In the genomic region with DNA sequence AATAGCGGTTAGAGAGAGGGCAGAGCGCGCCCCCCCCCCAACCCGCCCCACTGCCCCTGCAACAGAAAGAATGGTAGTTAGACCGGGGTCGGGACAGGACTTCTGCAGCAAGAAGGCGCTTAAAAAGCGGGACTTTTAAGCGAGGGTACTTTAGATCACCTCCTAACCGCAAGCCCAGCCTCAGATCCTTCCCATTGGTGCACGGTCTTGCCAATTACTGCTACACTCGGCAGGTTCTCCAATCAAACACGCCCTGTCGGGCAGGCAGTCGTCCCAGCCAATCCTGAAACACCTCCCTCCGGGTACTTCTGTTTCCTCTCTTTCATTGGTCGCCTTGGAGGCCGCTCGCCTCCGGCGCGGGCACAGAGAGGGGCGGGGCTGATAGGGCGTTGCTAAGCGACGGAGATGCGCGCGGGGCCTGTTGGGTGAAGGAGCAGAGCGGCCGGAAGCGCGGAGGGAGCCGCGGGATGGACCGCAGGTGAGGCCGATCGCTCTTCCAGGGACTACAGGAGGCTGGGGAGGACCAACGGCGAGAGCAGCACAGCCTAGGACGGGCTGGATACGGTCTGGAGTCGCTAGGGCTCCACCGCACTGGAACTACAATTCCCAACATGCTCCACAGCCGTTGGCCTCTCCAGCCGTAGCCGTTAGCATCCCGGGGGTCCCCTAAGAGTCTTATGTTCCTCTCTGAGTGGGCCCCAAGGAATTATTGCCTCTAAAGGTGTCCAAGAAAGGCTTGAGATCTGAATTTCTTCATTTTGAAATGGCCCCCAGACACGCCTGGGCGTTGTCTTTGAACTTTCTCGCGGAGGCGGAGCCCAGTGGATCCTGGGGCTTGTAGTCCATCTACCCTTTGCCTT, we compare ENCODE assay signal across 1 cellular context.
TF ChIP-seq lines count a peak whose summit lies in the region.

TSS of gene PROSER3 (plus strand) at position 428 of the 860 bp plus-strand sequence. CDS start at position 468, 40 bp downstream.

TF ChIP-seq in HEK293, 187 proteins besides CTCF, POLR2A, EP300 and RAD21 (continued from another document):
- TF ChIP-seq, protein P1, sequence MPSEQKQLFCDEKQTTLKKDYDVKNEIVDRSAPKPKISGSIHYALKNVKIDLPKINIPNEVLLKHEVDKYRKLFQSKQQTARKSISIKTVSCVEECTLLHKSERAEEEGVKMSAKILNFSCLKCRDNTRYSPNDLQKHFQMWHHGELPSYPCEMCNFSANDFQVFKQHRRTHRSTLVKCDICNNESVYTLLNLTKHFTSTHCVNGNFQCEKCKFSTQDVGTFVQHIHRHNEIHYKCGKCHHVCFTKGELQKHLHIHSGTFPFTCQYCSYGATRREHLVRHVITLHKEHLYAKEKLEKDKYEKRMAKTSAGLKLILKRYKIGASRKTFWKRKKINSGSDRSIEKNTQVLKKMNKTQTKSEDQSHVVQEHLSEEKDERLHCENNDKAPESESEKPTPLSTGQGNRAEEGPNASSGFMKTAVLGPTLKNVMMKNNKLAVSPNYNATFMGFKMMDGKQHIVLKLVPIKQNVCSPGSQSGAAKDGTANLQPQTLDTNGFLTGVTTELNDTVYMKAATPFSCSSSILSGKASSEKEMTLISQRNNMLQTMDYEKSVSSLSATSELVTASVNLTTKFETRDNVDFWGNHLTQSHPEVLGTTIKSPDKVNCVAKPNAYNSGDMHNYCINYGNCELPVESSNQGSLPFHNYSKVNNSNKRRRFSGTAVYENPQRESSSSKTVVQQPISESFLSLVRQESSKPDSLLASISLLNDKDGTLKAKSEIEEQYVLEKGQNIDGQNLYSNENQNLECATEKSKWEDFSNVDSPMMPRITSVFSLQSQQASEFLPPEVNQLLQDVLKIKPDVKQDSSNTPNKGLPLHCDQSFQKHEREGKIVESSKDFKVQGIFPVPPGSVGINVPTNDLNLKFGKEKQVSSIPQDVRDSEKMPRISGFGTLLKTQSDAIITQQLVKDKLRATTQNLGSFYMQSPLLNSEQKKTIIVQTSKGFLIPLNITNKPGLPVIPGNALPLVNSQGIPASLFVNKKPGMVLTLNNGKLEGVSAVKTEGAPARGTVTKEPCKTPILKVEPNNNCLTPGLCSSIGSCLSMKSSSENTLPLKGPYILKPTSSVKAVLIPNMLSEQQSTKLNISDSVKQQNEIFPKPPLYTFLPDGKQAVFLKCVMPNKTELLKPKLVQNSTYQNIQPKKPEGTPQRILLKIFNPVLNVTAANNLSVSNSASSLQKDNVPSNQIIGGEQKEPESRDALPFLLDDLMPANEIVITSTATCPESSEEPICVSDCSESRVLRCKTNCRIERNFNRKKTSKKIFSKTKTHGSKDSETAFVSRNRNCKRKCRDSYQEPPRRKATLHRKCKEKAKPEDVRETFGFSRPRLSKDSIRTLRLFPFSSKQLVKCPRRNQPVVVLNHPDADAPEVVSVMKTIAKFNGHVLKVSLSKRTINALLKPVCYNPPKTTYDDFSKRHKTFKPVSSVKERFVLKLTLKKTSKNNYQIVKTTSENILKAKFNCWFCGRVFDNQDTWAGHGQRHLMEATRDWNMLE (tag by site-specific recombination; conservative IDR thresholded peaks at IDR 0.05; ENCODE audit: low read depth), result peak; percentile 31; the same call in 1 of the 2 replicates
- TF ChIP-seq ZNF513 (tag by site-specific recombination; IDR thresholded peaks at IDR 0.05) (no peak), ZNF121 (tag by site-specific recombination; IDR thresholded peaks at IDR 0.05) (no peak), ZNF211 (tag by site-specific recombination; IDR thresholded peaks at IDR 0.05; ENCODE audit: low read depth) (no peak), ZNF416 (tag by site-specific recombination; IDR thresholded peaks at IDR 0.05) (no peak), ZNF830 (tag by site-specific recombination; IDR thresholded peaks at IDR 0.05; ENCODE audit: low read depth) (no peak), ZNF610 (tag by site-specific recombination; IDR thresholded peaks at IDR 0.05; ENCODE audit: borderline replicate concordance) (peak; percentile 96)
- TF ChIP-seq, protein P2, sequence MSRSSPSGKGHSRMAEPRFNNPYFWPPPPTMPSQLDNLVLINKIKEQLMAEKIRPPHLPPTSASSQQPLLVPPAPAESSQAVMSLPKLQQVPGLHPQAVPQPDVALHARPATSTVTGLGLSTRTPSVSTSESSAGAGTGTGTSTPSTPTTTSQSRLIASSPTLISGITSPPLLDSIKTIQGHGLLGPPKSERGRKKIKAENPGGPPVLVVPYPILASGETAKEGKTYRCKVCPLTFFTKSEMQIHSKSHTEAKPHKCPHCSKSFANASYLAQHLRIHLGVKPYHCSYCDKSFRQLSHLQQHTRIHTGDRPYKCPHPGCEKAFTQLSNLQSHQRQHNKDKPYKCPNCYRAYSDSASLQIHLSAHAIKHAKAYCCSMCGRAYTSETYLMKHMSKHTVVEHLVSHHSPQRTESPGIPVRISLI (tag by site-specific recombination; IDR thresholded peaks at IDR 0.05), result no peak
